In the genomic region with DNA sequence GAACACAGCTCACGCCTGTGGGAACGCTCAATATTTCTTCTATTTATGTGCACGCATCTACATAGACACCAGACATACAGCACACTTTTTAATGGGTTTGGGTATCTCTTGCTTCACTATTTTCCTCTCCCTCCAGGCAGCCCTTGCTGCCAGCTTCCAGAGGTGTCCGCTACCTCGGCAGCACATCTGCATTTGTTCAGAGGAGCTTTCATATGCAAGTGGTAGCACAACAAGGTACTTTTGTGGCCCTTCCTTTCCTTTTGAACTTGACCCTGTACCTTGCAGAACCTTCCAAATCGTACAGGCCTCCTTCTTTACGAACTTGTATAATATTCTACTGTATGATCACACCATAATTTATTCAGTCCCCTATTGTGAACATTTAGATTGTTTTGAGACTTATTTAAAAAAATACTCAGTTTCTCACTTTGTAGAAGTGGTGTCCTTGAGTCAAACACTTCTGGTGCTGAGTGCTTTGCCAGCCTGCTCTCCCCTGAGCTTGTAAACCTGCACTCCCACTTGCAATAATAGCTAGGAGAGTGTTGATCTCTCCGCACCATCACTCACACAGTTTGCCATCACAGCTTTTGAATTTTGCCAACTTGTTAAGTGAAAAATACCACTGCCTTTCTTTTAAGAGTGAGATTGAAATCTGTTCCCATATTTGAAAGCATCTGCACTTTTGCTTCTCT, we compare ENCODE assay signal across 12 cellular contexts.
DNase-seq lines count a peak whose midpoint lies in the region; TF ChIP-seq lines count a peak whose summit lies in the region.
"Had no signal": no experiment of that assay in that cellular context is flagged by ENCODE, and none has a peak within 500 bp of the region (broad histone marks: within the 10 kb centered on the region; RNA-seq: fewer than 3 reads in every experiment).

No MANE protein-coding gene starts in this region.

- DNase-seq in ELF-1 (ENCODE audit: low read depth, low spot score), result peak; percentile 18
- DNase-seq in NT2/D1 (ENCODE audit: low read depth, low spot score), result peak; percentile 38
- DNase-seq in iPS DF 19.7 (ENCODE audit: low read depth, low spot score), result peak; percentile 52
- no peak for DNase-seq in esophagus squamous epithelium (lab: John Stamatoyannopoulos, UW)
- no peak for DNase-seq in Caco-2
- DNase-seq in activated CD4-positive, alpha-beta memory T cell treated with anti-CD3 and anti-CD28 coated beads, Interleukin-2, amount 10 ng/mL, durations not matched to agents 7 days and 5 days, result no peak
- no peak for DNase-seq in GM03348 (ENCODE audit: low spot score)
- DNase-seq: AML-193; CD8-positive, alpha-beta memory T cell had no signal

- no TSS peak for BruUV-seq in Caco-2 (replicated peaks; lab: Mats Ljungman, UMichigan)

- no peak for TF ChIP-seq CTCF in esophagus squamous epithelium (IDR thresholded peaks at IDR 0.05)
- no peak for TF ChIP-seq CTCF in Caco-2 (IDR thresholded peaks at IDR 0.05; ENCODE audit: insufficient read depth in 1 of 2, low read depth in 1 of 2, low read length in 1 of 2, severe bottlenecking in 1 of 2, unreplicated experiment in 1 of 2)

- H3K9me3 ChIP-seq in NT2/D1 (ENCODE audit: insufficient read depth, low read length), result no peaks in the 10 kb centered on the region
- H3K9me3 ChIP-seq in iPS-20b (ENCODE audit: insufficient read depth, low read depth, low read length), result no peaks in the 10 kb centered on the region
- no peaks in the 10 kb centered on the region for H3K9me3 ChIP-seq in esophagus squamous epithelium
- H3K9me3 ChIP-seq in Caco-2, result no peaks in the 10 kb centered on the region
- H3K9me3 ChIP-seq: BLaER1 had no signal

- H3K27me3 Mint-ChIP-seq in Caco-2 (ENCODE audit: insufficient read depth, unreplicated experiment), result peaks cover under 1% of the 10 kb centered on the region
- no peaks in the 10 kb centered on the region for H3K27me3 Mint-ChIP-seq in activated CD4-positive, alpha-beta memory T cell treated with anti-CD3 and anti-CD28 coated beads, Interleukin-2, amount 10 ng/mL, durations not matched to agents 7 days and 5 days
- H3K27me3 Mint-ChIP-seq: CD8-positive, alpha-beta memory T cell had no signal

- no peak overlapping the region for H3K4me3 Mint-ChIP-seq in Caco-2 (ENCODE audit: unreplicated experiment)
- no peak overlapping the region for H3K4me3 Mint-ChIP-seq in activated CD4-positive, alpha-beta memory T cell treated with anti-CD3 and anti-CD28 coated beads, Interleukin-2, amount 10 ng/mL, durations not matched to agents 7 days and 5 days
- H3K4me3 Mint-ChIP-seq: CD8-positive, alpha-beta memory T cell had no signal

- H3K36me3 Mint-ChIP-seq in Caco-2 (ENCODE audit: insufficient read depth, unreplicated experiment), result no peaks in the 10 kb centered on the region
- H3K36me3 Mint-ChIP-seq in activated CD4-positive, alpha-beta memory T cell treated with anti-CD3 and anti-CD28 coated beads, Interleukin-2, amount 10 ng/mL, durations not matched to agents 7 days and 5 days (ENCODE audit: low read depth), result no peaks in the 10 kb centered on the region
- H3K36me3 Mint-ChIP-seq: CD8-positive, alpha-beta memory T cell had no signal

- H3K36me3 ChIP-seq in NT2/D1 (ENCODE audit: insufficient read depth, insufficient read length, low read length) (no peaks in the 10 kb centered on the region), iPS-20b (ENCODE audit: insufficient read depth, low read depth, low read length) (no peaks in the 10 kb centered on the region), esophagus squamous epithelium (no peaks in the 10 kb centered on the region), Caco-2 (ENCODE audit: control insufficient read depth, insufficient read depth, low read length) (no peaks in the 10 kb centered on the region)
- H3K36me3 ChIP-seq: BLaER1 had no signal

- H3K9ac ChIP-seq in NT2/D1 (ENCODE audit: insufficient read length, low read depth), result no peak overlapping the region
- no peak overlapping the region for H3K9ac ChIP-seq in iPS-20b (ENCODE audit: low read depth, low read length)
- H3K9ac ChIP-seq: BLaER1 had no signal

- no peaks in the 10 kb centered on the region for H3K4me1 Mint-ChIP-seq in Caco-2 (ENCODE audit: low read depth, unreplicated experiment)
- no peaks in the 10 kb centered on the region for H3K4me1 Mint-ChIP-seq in activated CD4-positive, alpha-beta memory T cell treated with anti-CD3 and anti-CD28 coated beads, Interleukin-2, amount 10 ng/mL, durations not matched to agents 7 days and 5 days
- H3K4me1 Mint-ChIP-seq: CD8-positive, alpha-beta memory T cell had no signal

- peaks cover 4% of the 10 kb centered on the region for H3K4me1 ChIP-seq in NT2/D1 (ENCODE audit: insufficient read depth, insufficient read length)
- H3K4me1 ChIP-seq in iPS-20b (ENCODE audit: insufficient read depth, low read length), result peaks cover 21% of the 10 kb centered on the region
- no peaks in the 10 kb centered on the region for H3K4me1 ChIP-seq in esophagus squamous epithelium
- no peaks in the 10 kb centered on the region for H3K4me1 ChIP-seq in Caco-2
- H3K4me1 ChIP-seq: BLaER1 had no signal

- POLR2A ChIA-PET in Caco-2 (lab: Charles Lee), result no interaction called here
- POLR2A ChIA-PET in activated CD4-positive, alpha-beta memory T cell treated with anti-CD3 and anti-CD28 coated beads, Interleukin-2, amount 10 ng/mL, durations not matched to agents 7 days and 5 days (lab: Charles Lee), result no interaction called here

- no peak overlapping the region for H3K4me3 ChIP-seq in NT2/D1 (ENCODE audit: insufficient read length, low read depth)
- peak overlapping the region; percentile 4; the same call in 1 of the 2 replicates for H3K4me3 ChIP-seq in iPS-20b (ENCODE audit: low read length)
- no peak overlapping the region for H3K4me3 ChIP-seq in esophagus squamous epithelium
- H3K4me3 ChIP-seq in Caco-2 (ENCODE audit: low read depth, low read length), result no peak overlapping the region
- H3K4me3 ChIP-seq: BLaER1 had no signal

- CTCF ChIA-PET in Caco-2 (lab: Charles Lee), result interaction anchor here (0.6 kb wide), 1 partner anchor 45 kb away, joined by 5 read pairs; no protein-coding TSS in a partner anchor
- CTCF ChIA-PET in activated CD4-positive, alpha-beta memory T cell treated with anti-CD3 and anti-CD28 coated beads, Interleukin-2, amount 10 ng/mL, durations not matched to agents 7 days and 5 days (lab: Charles Lee), result no interaction called here

- H3K27ac ChIP-seq in iPS-20b (ENCODE audit: low read length) (no peak overlapping the region), esophagus squamous epithelium (no peak overlapping the region)
- H3K27ac ChIP-seq: 22Rv1, BLaER1 had no signal

- TF ChIP-seq POLR2A in esophagus squamous epithelium (IDR thresholded peaks at IDR 0.05), result no peak

- no peak overlapping the region for H3K27ac Mint-ChIP-seq in Caco-2 (ENCODE audit: unreplicated experiment)
- no peak overlapping the region for H3K27ac Mint-ChIP-seq in activated CD4-positive, alpha-beta memory T cell treated with anti-CD3 and anti-CD28 coated beads, Interleukin-2, amount 10 ng/mL, durations not matched to agents 7 days and 5 days
- H3K27ac Mint-ChIP-seq: CD8-positive, alpha-beta memory T cell had no signal

- H3K9me3 Mint-ChIP-seq in Caco-2 (ENCODE audit: unreplicated experiment), result no peaks in the 10 kb centered on the region
- H3K9me3 Mint-ChIP-seq in activated CD4-positive, alpha-beta memory T cell treated with anti-CD3 and anti-CD28 coated beads, Interleukin-2, amount 10 ng/mL, durations not matched to agents 7 days and 5 days, result no peaks in the 10 kb centered on the region
- H3K9me3 Mint-ChIP-seq: CD8-positive, alpha-beta memory T cell had no signal

- intact Hi-C loops in esophagus squamous epithelium (cut with DNase I) (no loop called here), Caco-2 (cut with micrococcal nuclease; ENCODE audit: unreplicated experiment) (no loop called here)

- H3K27me3 ChIP-seq in NT2/D1 (ENCODE audit: insufficient read depth, insufficient read length) (peaks cover 27% of the 10 kb centered on the region), iPS-20b (ENCODE audit: insufficient read depth, low read length) (peaks cover 16% of the 10 kb centered on the region), esophagus squamous epithelium (no peaks in the 10 kb centered on the region), Caco-2 (replicated peaks; ENCODE audit: control insufficient read depth, insufficient read depth, low read length) (no peaks in the 10 kb centered on the region)
- H3K27me3 ChIP-seq: BLaER1 had no signal

- WGBS in esophagus squamous epithelium, 2 donors, result 83 to 90% methylated on average over 8 of the region's 8 CpGs

Comparison
In these comparisons a context has a peak if more than half of its experiments do, and no peak if none do; other contexts are left out.
1. DNase-seq: peak in ELF-1 (single experiment), NT2/D1 (single experiment) and iPS DF 19.7 (single experiment); none in esophagus squamous epithelium (single experiment), Caco-2 (0 of 2), activated CD4-positive, alpha-beta memory T cell treated with anti-CD3 and anti-CD28 coated beads, Interleukin-2, amount 10 ng/mL, durations not matched to agents 7 days and 5 days (single experiment) and GM03348 (single experiment).